In the genomic region with DNA sequence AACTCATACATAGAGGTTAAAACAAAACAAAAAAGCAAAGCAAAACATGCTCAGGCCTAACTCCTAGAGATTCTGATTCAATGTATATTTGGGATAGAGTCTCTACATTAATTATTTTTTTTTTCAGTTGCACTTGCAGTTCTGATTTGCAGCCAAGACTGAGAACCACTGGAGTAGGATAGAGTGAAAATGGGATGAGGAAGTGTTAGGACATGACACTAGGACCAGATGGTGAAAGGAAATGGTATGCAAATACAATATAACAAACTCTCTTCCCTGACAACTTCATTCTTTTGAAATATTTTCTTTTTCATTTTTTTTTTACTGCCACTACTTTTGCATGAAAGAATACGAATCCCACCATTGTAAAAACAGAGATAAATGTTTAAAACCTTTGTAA, we compare ENCODE assay signal across 13 cellular contexts. TPM values are rescaled to one million over a fixed set of nuclear protein-coding genes. Genes with fewer than 3 reads are reported as not detected.
DNase-seq lines count a peak whose midpoint lies in the region; ATAC-seq, FAIRE-seq and TF ChIP-seq lines count a peak whose summit lies in the region.
"Had no signal": no experiment of that assay in that cellular context is flagged by ENCODE, and none has a peak within 500 bp of the region (broad histone marks: within the 10 kb centered on the region; RNA-seq: fewer than 3 reads in every experiment).

No MANE protein-coding gene starts in this region.

- H3K4me3 Mint-ChIP-seq in activated T-cell treated with anti-CD3 and anti-CD28 coated beads, Interleukin-2, amount 50 U/mL, for 24 hours, result no peak overlapping the region
- peak overlapping the region; percentile 18 to 26 for H3K4me3 Mint-ChIP-seq in stimulated activated naive B cell treated with anti-CD40 and anti-IgM and Interleukin-4, amounts not matched to agents 10 μg/mL and 1 μg/mL and 100 μg/mL, for 72 hours

- no peak overlapping the region for H4K91ac ChIP-seq in H1 (replicated peaks; ENCODE audit: insufficient read length, low read length)

- no peak for FAIRE-seq in H1 (lab: Jason Lieb, UNC)
- FAIRE-seq: endometrium had no signal

- no peaks in the 10 kb centered on the region for H3K9me3 ChIP-seq in H1 (ENCODE audit: insufficient read depth in 2 of 2, low read depth in 1 of 2, low read length in 1 of 2)

- peak overlapping the region; percentile 59 for H3K27ac Mint-ChIP-seq in activated T-cell treated with anti-CD3 and anti-CD28 coated beads, Interleukin-2, amount 50 U/mL, for 24 hours
- H3K27ac Mint-ChIP-seq in stimulated activated naive B cell treated with anti-CD40 and anti-IgM and Interleukin-4, amounts not matched to agents 10 μg/mL and 1 μg/mL and 100 μg/mL, for 72 hours, result no peak overlapping the region

- H3K27me3 ChIP-seq in H1 (replicated peaks in 1 of 4; ENCODE audit: control insufficient read depth in 3 of 4, extremely low read depth in 1 of 4, insufficient read depth in 3 of 4, low read length in 3 of 4), result peaks cover 0 to 8% (median 4%) of the 10 kb centered on the region in 4 experiments; a peak in 4 of 7 replicates

- H2BK12ac ChIP-seq in H1 (ENCODE audit: low read depth, low read length), result no peak overlapping the region

- no peak overlapping the region for H4K8ac ChIP-seq in H1 (ENCODE audit: extremely low read depth, insufficient read depth, low read length)

- H3K9me3 Mint-ChIP-seq in activated T-cell treated with anti-CD3 and anti-CD28 coated beads, Interleukin-2, amount 50 U/mL, for 24 hours, result no peaks in the 10 kb centered on the region
- no peaks in the 10 kb centered on the region for H3K9me3 Mint-ChIP-seq in stimulated activated naive B cell treated with anti-CD40 and anti-IgM and Interleukin-4, amounts not matched to agents 10 μg/mL and 1 μg/mL and 100 μg/mL, for 72 hours

- H3K4me1 ChIP-seq in H1 (replicated peaks in 1 of 4; ENCODE audit: control insufficient read depth in 3 of 4, insufficient read depth in 4 of 4, low read length in 3 of 4), result peaks cover 1 to 6% (median 3%) of the 10 kb centered on the region in 4 experiments; a peak in 4 of 7 replicates

- H2AFZ ChIP-seq in H1 (ENCODE audit: low read length), result no peak overlapping the region

- H3K18ac ChIP-seq in H1 (ENCODE audit: extremely low read depth, low read length), result no peak overlapping the region

- no peak overlapping the region for H2BK5ac ChIP-seq in H1 (ENCODE audit: low read depth, low read length)

- no peak for TF ChIP-seq EP300 in H1 (IDR thresholded peaks at IDR 0.05; ENCODE audit: borderline replicate concordance in 1 of 2, low read depth in 2 of 2, low read length in 2 of 2)

- H3K36me3 ChIP-seq in H1 (ENCODE audit: control insufficient read depth in 2 of 4, insufficient read depth in 4 of 4, low read length in 3 of 4), result no peaks in the 10 kb centered on the region

- no peak for ATAC-seq in stimulated activated naive B cell treated with anti-CD40 and anti-IgM and Interleukin-4, amounts not matched to agents 10 μg/mL and 1 μg/mL and 100 μg/mL, for 72 hours (replicated peaks)
- ATAC-seq: CD8-positive, alpha-beta T cell had no signal

- no peak for TF ChIP-seq POLR2A in H1 (IDR thresholded peaks at IDR 0.05; ENCODE audit: control extremely low read depth in 1 of 2, low read depth in 2 of 2, low read length in 2 of 2)

- CTCF ChIA-PET in H1 (lab: Charles Lee; ENCODE audit: partially characterized antibody), result interaction anchor here (0.8 to 0.9 kb wide), 2 partner anchors 10 to 401 kb away, joined by 4 read pairs; no protein-coding TSS in a partner anchor

- no peak overlapping the region for H3K27ac ChIP-seq in H1 (ENCODE audit: low read depth, low read length)

- WGBS in H1 (ENCODE audit: extremely low coverage in 1 of 2, insufficient coverage in 1 of 2, insufficient read length in 1 of 2, insufficient replicate concordance in 2 of 2, low coverage in 1 of 2, low lambda C conversion rate in 2 of 2, missing lambda C conversion rate in 1 of 2), 2 experiments, result 67% methylated on average over 1 of the region's 1 CpG; no CpG with 5 or more reads in 1 of the 2 experiments

- no peaks in the 10 kb centered on the region for H3K36me3 Mint-ChIP-seq in activated T-cell treated with anti-CD3 and anti-CD28 coated beads, Interleukin-2, amount 50 U/mL, for 24 hours (ENCODE audit: low read depth)
- peaks cover 0 to 1% of the 10 kb centered on the region in 2 donors for H3K36me3 Mint-ChIP-seq in stimulated activated naive B cell treated with anti-CD40 and anti-IgM and Interleukin-4, amounts not matched to agents 10 μg/mL and 1 μg/mL and 100 μg/mL, for 72 hours
- H3K36me3 Mint-ChIP-seq: CD8-positive, alpha-beta T cell had no signal

- H3K14ac ChIP-seq in H1 (ENCODE audit: insufficient read length), result no peak overlapping the region

- H3K4ac ChIP-seq in H1 (replicated peaks; ENCODE audit: insufficient read length, low read depth, low read length), result no peak overlapping the region

- no peak for TF ChIP-seq CTCF in H1 (IDR thresholded peaks at IDR 0.05; ENCODE audit: control extremely low read depth in 1 of 3, insufficient read depth in 1 of 3, low read depth in 1 of 3, low read length in 3 of 3)

- no peak for DNase-seq in activated T-cell treated with anti-CD3 and anti-CD28 coated beads, Interleukin-2, amount 50 U/mL, for 24 hours
- DNase-seq in activated T-cell treated with anti-CD3 and anti-CD28 coated beads, Interleukin-2, amount 50 U/mL, for 48 hours, result no peak
- peak; percentile 49 for DNase-seq in MV-4-11 (lab: John Stamatoyannopoulos, UW)
- DNase-seq in H1 (ENCODE audit: low read depth in 1 of 2, low spot score in 2 of 2), result no peak
- no peak for DNase-seq in stimulated activated naive B cell treated with anti-CD40 and anti-IgM and Interleukin-4, amounts not matched to agents 10 μg/mL and 1 μg/mL and 100 μg/mL, for 72 hours
- no peak for DNase-seq in NCI-H82 treated with DMSO at 0.1 percent for 48 hours (lab: John Stamatoyannopoulos, UW; ENCODE audit: unreplicated experiment)
- DNase-seq in epidermal melanocyte (ENCODE audit: insufficient read length, low spot score), result no peak
- DNase-seq in germinal center (ENCODE audit: low spot score), result no peak
- DNase-seq: activated CD4-positive, alpha-beta T cell treated with anti-CD3 and anti-CD28 coated beads for 48 hours; CD8-positive, alpha-beta T cell; SHP77; stimulated activated CD8-positive, alpha-beta memory T cell treated with anti-CD3 and anti-CD28 coated beads, Interleukin-4, amount 100 ng/mL, for 48 hours had no signal

- H4K5ac ChIP-seq in H1 (ENCODE audit: insufficient read length, low read depth, low read length), result no peak overlapping the region

- no peak overlapping the region for H3K9ac ChIP-seq in H1 (replicated peaks in 1 of 4; ENCODE audit: extremely low read depth in 1 of 4, low read depth in 3 of 4, low read length in 3 of 4)

- H4K20me1 ChIP-seq in H1 (replicated peaks in 1 of 2; ENCODE audit: control insufficient read depth in 1 of 2, insufficient read depth in 2 of 2, low read length in 2 of 2), result no peaks in the 10 kb centered on the region

- H2AK5ac ChIP-seq in H1 (ENCODE audit: low read depth, low read length), result no peak overlapping the region

- POLR2A ChIA-PET in H1 (lab: Charles Lee; ENCODE audit: partially characterized antibody), result no interaction called here

- H3K79me1 ChIP-seq in H1 (ENCODE audit: low read depth, low read length), result no peaks in the 10 kb centered on the region

- no peak overlapping the region for H2BK20ac ChIP-seq in H1 (ENCODE audit: low read length)

- H3K27me3 Mint-ChIP-seq in activated T-cell treated with anti-CD3 and anti-CD28 coated beads, Interleukin-2, amount 50 U/mL, for 24 hours, result peaks cover 17% of the 10 kb centered on the region
- H3K27me3 Mint-ChIP-seq in stimulated activated naive B cell treated with anti-CD40 and anti-IgM and Interleukin-4, amounts not matched to agents 10 μg/mL and 1 μg/mL and 100 μg/mL, for 72 hours, result no peaks in the 10 kb centered on the region

- no peak overlapping the region for H2BK120ac ChIP-seq in H1 (replicated peaks; ENCODE audit: low read depth, low read length)

- H3K23ac ChIP-seq in H1 (ENCODE audit: insufficient read length), result no peak overlapping the region

- H3K79me2 ChIP-seq in H1 (ENCODE audit: control insufficient read depth in 1 of 2, insufficient read depth in 2 of 2, low read length in 2 of 2), result no peaks in the 10 kb centered on the region; a peak in 1 of 4 replicates

- no peak overlapping the region for H2BK15ac ChIP-seq in H1 (ENCODE audit: low read length)

- H3K56ac ChIP-seq in H1 (replicated peaks; ENCODE audit: insufficient read length, low read depth, low read length), result no peak overlapping the region

- peaks cover 8% of the 10 kb centered on the region; the same call in 1 of the 2 replicates for H3K23me2 ChIP-seq in H1 (ENCODE audit: low read depth, low read length)

- H3K4me2 ChIP-seq in H1 (ENCODE audit: insufficient read depth in 1 of 2, low read depth in 2 of 2, low read length in 2 of 2), result peak overlapping the region; percentile 67 to 94; a peak in 1 of 4 replicates

- peaks cover 32% of the 10 kb centered on the region for H3K4me1 Mint-ChIP-seq in activated T-cell treated with anti-CD3 and anti-CD28 coated beads, Interleukin-2, amount 50 U/mL, for 24 hours (ENCODE audit: low read depth)
- peaks cover 18 to 33% of the 10 kb centered on the region in 2 donors for H3K4me1 Mint-ChIP-seq in stimulated activated naive B cell treated with anti-CD40 and anti-IgM and Interleukin-4, amounts not matched to agents 10 μg/mL and 1 μg/mL and 100 μg/mL, for 72 hours

- peak overlapping the region in 1 of 4 experiments; percentile 81; a peak in 2 of 8 replicates for H3K4me3 ChIP-seq in H1 (ENCODE audit: extremely low read depth in 1 of 4, insufficient read depth in 2 of 4, low read depth in 3 of 4, low read length in 4 of 4)

- TF ChIP-seq RAD21 in H1 (IDR thresholded peaks at IDR 0.05 in 1 of 2, conservative IDR thresholded peaks at IDR 0.05 in 1 of 2; ENCODE audit: low read depth in 2 of 2, low read length in 2 of 2), result no peak

RNA-seq across cellular contexts. Expression of gene CCDC122, which starts 1.8 kb away (rescaled TPM):
- 3.7 and 5.8 TPM in 2 replicates for total RNA-seq in H1 (2021; fragmentation: NEBNext Ultra II Directional; extraction: Animal tissue kit (Norgen Biotek cat#: 25700))
- polyA plus RNA-seq in H1 (2011; rRNA removed), result 2.9 and 7.7 TPM in 2 replicates
- 1.3 TPM for polyA plus RNA-seq in H1 (2011; cell fraction: cytosol; rRNA removed)
- 0.97 TPM for polyA plus RNA-seq in H1 (2011; cell fraction: nucleus; rRNA removed)
- 1.5 to 11.8 TPM (median 5.4 TPM) in 4 replicates for polyA plus RNA-seq in H1 (2012, experiment 1 of 2)
- 1.6 TPM for polyA plus RNA-seq in H1 (2012, experiment 2 of 2)
- 12.6 TPM for polyA plus RNA-seq in H1 (2013, experiment 1 of 2)
- 10.8 TPM for polyA plus RNA-seq in H1 (2013, experiment 2 of 2)
- 0.76 and 2.0 TPM in 2 replicates for polyA minus RNA-seq in H1 (2011; rRNA and poly(A)+ RNA removed)
- polyA minus RNA-seq in H1 (2011; cell fraction: cytosol; rRNA and poly(A)+ RNA removed), result 3.2 TPM
- 15.5 TPM for polyA minus RNA-seq in H1 (2011; cell fraction: nucleus; rRNA and poly(A)+ RNA removed)
- total RNA-seq: CD8-positive, alpha-beta T cell had no signal

RNA-seq across cellular contexts. Expression of gene LACC1, which starts 1.9 kb away (rescaled TPM):
- 2.8 and 3.6 TPM in 2 replicates for total RNA-seq in H1 (2021; fragmentation: NEBNext Ultra II Directional; extraction: Animal tissue kit (Norgen Biotek cat#: 25700))
- 0.49 and 0.57 TPM in 2 replicates for polyA plus RNA-seq in H1 (2011; rRNA removed)
- polyA plus RNA-seq in H1 (2011; cell fraction: cytosol; rRNA removed), result 1.6 TPM
- 1.7 TPM for polyA plus RNA-seq in H1 (2011; cell fraction: nucleus; rRNA removed)
- polyA plus RNA-seq in H1 (2012, experiment 1 of 2), result 1.1 to 2.9 TPM (median 1.6 TPM) in 4 replicates
- 0.12 TPM for polyA plus RNA-seq in H1 (2012, experiment 2 of 2)
- polyA plus RNA-seq in H1 (2013, experiment 1 of 2), result 2.6 TPM
- polyA plus RNA-seq in H1 (2013, experiment 2 of 2), result 2.7 TPM
- 1.4 and 1.5 TPM in 2 replicates for polyA minus RNA-seq in H1 (2011; rRNA and poly(A)+ RNA removed)
- 1.4 TPM for polyA minus RNA-seq in H1 (2011; cell fraction: cytosol; rRNA and poly(A)+ RNA removed)
- 2.9 TPM for polyA minus RNA-seq in H1 (2011; cell fraction: nucleus; rRNA and poly(A)+ RNA removed)
